In the genomic region with DNA sequence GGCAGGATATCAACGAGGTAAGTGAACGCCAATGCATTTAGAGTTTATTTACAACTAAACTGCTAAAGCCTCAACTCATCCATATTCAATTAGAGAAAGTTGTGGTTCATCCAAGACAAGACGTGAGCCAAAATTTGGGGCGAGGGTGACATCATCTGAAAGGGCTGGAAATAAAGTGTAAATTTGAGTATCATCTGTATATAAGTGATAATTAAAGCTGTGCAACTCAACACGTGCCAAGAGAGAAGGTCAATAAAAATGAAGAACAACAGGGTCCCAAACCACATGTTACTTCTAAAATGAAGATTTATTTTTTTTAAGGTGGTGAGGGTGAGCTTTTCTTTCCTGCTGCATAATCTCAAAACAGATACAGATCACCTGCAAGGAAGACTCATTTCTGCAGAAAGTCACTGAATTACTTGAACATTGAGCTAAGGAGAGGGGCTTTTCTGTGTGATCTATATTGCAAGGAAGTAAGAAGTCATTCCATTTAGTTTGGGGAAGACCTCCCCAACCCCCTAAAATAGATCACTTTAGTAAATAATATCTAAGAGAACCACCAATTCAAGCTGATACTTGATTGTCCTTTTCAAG, we compare ENCODE assay signal across 16 cellular contexts.
DNase-seq lines count a peak whose midpoint lies in the region; ATAC-seq and TF ChIP-seq lines count a peak whose summit lies in the region.
"Had no signal": no experiment of that assay in that cellular context is flagged by ENCODE, and none has a peak within 500 bp of the region (broad histone marks: within the 10 kb centered on the region; RNA-seq: fewer than 3 reads in every experiment).

No MANE protein-coding gene starts in this region.

- H3F3A ChIP-seq in GM23248 (ENCODE audit: insufficient read depth) (peaks cover 6% of the 10 kb centered on the region; the same call in 1 of the 2 replicates), MM.1S (ENCODE audit: insufficient read depth, low read length) (no peaks in the 10 kb centered on the region)

- CTCF ChIA-PET in naive thymus-derived CD4-positive, alpha-beta T cell (lab: Charles Lee) = interaction anchor here (0.6 to 1.0 kb wide), 3 partner anchors 16 to 56 kb away, joined by 3 read pairs; no protein-coding TSS in a partner anchor

- no peak overlapping the region for H3K27ac ChIP-seq in GM23248
- H3K27ac ChIP-seq in naive thymus-derived CD4-positive, alpha-beta T cell (ENCODE audit: low read depth, low read length) = no peak overlapping the region
- H3K27ac ChIP-seq in MM.1S (ENCODE audit: low read length) = no peak overlapping the region
- H3K27ac ChIP-seq: PC-9, upper lobe of right lung had no signal

- in situ Hi-C loops in GM23248 (cut with MboI) = loop anchor here (10.0 kb wide), 1 partner anchor 326 kb away; no protein-coding TSS in a partner anchor

- H3K4me1 ChIP-seq in GM23248 (ENCODE audit: insufficient read depth) = peaks cover 11% of the 10 kb centered on the region
- H3K4me1 ChIP-seq in naive thymus-derived CD4-positive, alpha-beta T cell (ENCODE audit: control insufficient read depth in 2 of 2, insufficient read depth in 2 of 2, low read length in 2 of 2) = peaks cover 10% of the 10 kb centered on the region in 2 donors
- H3K4me1 ChIP-seq in MM.1S (ENCODE audit: low read length) = no peaks in the 10 kb centered on the region
- H3K4me1 ChIP-seq: upper lobe of right lung had no signal

- 45 to 55% methylated on average over 5 of the region's 5 CpGs for WGBS in GM23248 (ENCODE audit: low coverage in 1 of 2, low lambda C conversion rate in 2 of 2, missing lambda C conversion rate in 2 of 2), 2 experiments

- H3K9ac ChIP-seq in GM23248 (no peak overlapping the region), MM.1S (ENCODE audit: low read length) (no peak overlapping the region)

- H2AFZ ChIP-seq in GM23248 = peak overlapping the region; percentile 28; the same call in 1 of the 2 replicates
- H2AFZ ChIP-seq in MM.1S (ENCODE audit: low read length) = no peak overlapping the region
- H2AFZ ChIP-seq: PC-9 had no signal

- H3K9me2 ChIP-seq in GM23248 (ENCODE audit: insufficient read depth) (no peaks in the 10 kb centered on the region), MM.1S (replicated peaks; ENCODE audit: insufficient read depth, low read length) (no peaks in the 10 kb centered on the region)

- H3K4me2 ChIP-seq in GM23248 (ENCODE audit: unreplicated experiment) = no peak overlapping the region
- no peak overlapping the region for H3K4me2 ChIP-seq in MM.1S (ENCODE audit: low read depth, low read length)
- H3K4me2 ChIP-seq: PC-9 had no signal

- peak; percentile 34 to 55 for DNase-seq in activated CD4-positive, alpha-beta T cell treated with anti-CD3 and anti-CD28 coated beads, Interleukin-2, amount 50 U/mL, for 48 hours
- DNase-seq in activated CD4-positive, alpha-beta T cell treated with anti-CD3 and anti-CD28 coated beads for 1 hour = no peak
- DNase-seq in GM23248 = no peak
- peak; percentile 63 to 72 for DNase-seq in activated T-cell treated with anti-CD3 and anti-CD28 coated beads, Interleukin-2, amount 50 U/mL, for 72 hours
- DNase-seq in naive thymus-derived CD4-positive, alpha-beta T cell = peak in 1 of 9 donors; percentile 9
- no peak for DNase-seq in MM.1S
- no peak for DNase-seq in NCI-H1930 (lab: John Stamatoyannopoulos, UW)
- DNase-seq: activated effector memory CD4-positive, alpha-beta T cell treated with Interleukin-2 at 50 U/mL for 16 hours; NCI-H187; PC-9; SHP77 treated with DMSO at 0.1 percent for 48 hours; SW 1271; upper lobe of right lung had no signal

- no peaks in the 10 kb centered on the region for H3K27me3 Mint-ChIP-seq in activated T-cell treated with anti-CD3 and anti-CD28 coated beads, Interleukin-2, amount 50 U/mL, for 72 hours (ENCODE audit: low read depth)
- H3K27me3 Mint-ChIP-seq in naive thymus-derived CD4-positive, alpha-beta T cell = no peaks in the 10 kb centered on the region
- H3K27me3 Mint-ChIP-seq: progenitor cell of endocrine pancreas had no signal

- H4K20me1 ChIP-seq in GM23248 (ENCODE audit: insufficient read depth) (no peaks in the 10 kb centered on the region), MM.1S (ENCODE audit: insufficient read depth, low read length) (no peaks in the 10 kb centered on the region)

- H3K4me3 Mint-ChIP-seq in activated T-cell treated with anti-CD3 and anti-CD28 coated beads, Interleukin-2, amount 50 U/mL, for 72 hours = peak overlapping the region; percentile 65 to 76
- H3K4me3 Mint-ChIP-seq in naive thymus-derived CD4-positive, alpha-beta T cell = peak overlapping the region in 6 of 10 donors; percentile 9 to 41 (median 32)

- H3K36me3 Mint-ChIP-seq in activated T-cell treated with anti-CD3 and anti-CD28 coated beads, Interleukin-2, amount 50 U/mL, for 72 hours (ENCODE audit: insufficient read depth in 2 of 2) = peaks cover 11 to 28% of the 10 kb centered on the region in 2 donors
- H3K36me3 Mint-ChIP-seq in naive thymus-derived CD4-positive, alpha-beta T cell = peaks cover 0 to 15% (median 7%) of the 10 kb centered on the region in 5 donors

- H3K27me3 ChIP-seq in GM23248 (replicated peaks; ENCODE audit: insufficient read depth) = no peaks in the 10 kb centered on the region
- H3K27me3 ChIP-seq in naive thymus-derived CD4-positive, alpha-beta T cell (ENCODE audit: control insufficient read depth in 2 of 2, insufficient read depth in 2 of 2, low read length in 2 of 2) = no peaks in the 10 kb centered on the region
- H3K27me3 ChIP-seq in MM.1S (replicated peaks; ENCODE audit: insufficient read depth, low read length) = no peaks in the 10 kb centered on the region
- H3K27me3 ChIP-seq: upper lobe of right lung had no signal

- peak overlapping the region; percentile 95 for H3K27ac Mint-ChIP-seq in activated T-cell treated with anti-CD3 and anti-CD28 coated beads, Interleukin-2, amount 50 U/mL, for 72 hours
- H3K27ac Mint-ChIP-seq in naive thymus-derived CD4-positive, alpha-beta T cell = peak overlapping the region in 4 of 9 donors; percentile 21 to 64 (median 50)
- H3K27ac Mint-ChIP-seq: progenitor cell of endocrine pancreas had no signal

- H3K36me3 ChIP-seq in GM23248 (ENCODE audit: low read depth) = no peaks in the 10 kb centered on the region
- no peaks in the 10 kb centered on the region for H3K36me3 ChIP-seq in naive thymus-derived CD4-positive, alpha-beta T cell (ENCODE audit: control insufficient read depth in 2 of 3, insufficient read depth in 3 of 3, low read length in 3 of 3)
- H3K36me3 ChIP-seq in MM.1S (replicated peaks; ENCODE audit: insufficient read depth, low read length) = no peaks in the 10 kb centered on the region
- H3K36me3 ChIP-seq: upper lobe of right lung had no signal

- TF ChIP-seq CTCF in MM.1S (IDR thresholded peaks at IDR 0.05; ENCODE audit: low read length) = no peak

- peak; percentile 75 to 81 for ATAC-seq in activated T-cell treated with anti-CD3 and anti-CD28 coated beads, Interleukin-2, amount 50 U/mL, for 72 hours (replicated peaks in 1 of 2)
- no peak for ATAC-seq in naive thymus-derived CD4-positive, alpha-beta T cell
- no peak for ATAC-seq in GM18519 (IDR thresholded peaks at IDR 0.05; ENCODE audit: low FRiP score, unreplicated experiment)
- ATAC-seq: upper lobe of right lung had no signal

- intact Hi-C loops in naive thymus-derived CD4-positive, alpha-beta T cell (cut with micrococcal nuclease) = loop anchor here in 1 of 2 donors (2.0 kb wide), 1 partner anchor 30 kb away; no protein-coding TSS in a partner anchor

- H3K79me2 ChIP-seq in GM23248 (ENCODE audit: insufficient read depth) (no peaks in the 10 kb centered on the region), MM.1S (ENCODE audit: low read length) (no peaks in the 10 kb centered on the region)

- H3K9me3 Mint-ChIP-seq in activated T-cell treated with anti-CD3 and anti-CD28 coated beads, Interleukin-2, amount 50 U/mL, for 72 hours = peaks cover 11 to 14% of the 10 kb centered on the region in 2 donors
- H3K9me3 Mint-ChIP-seq in naive thymus-derived CD4-positive, alpha-beta T cell = peaks cover 2 to 24% (median 6%) of the 10 kb centered on the region in 11 donors

- peaks cover 78% of the 10 kb centered on the region for H3K4me1 Mint-ChIP-seq in activated T-cell treated with anti-CD3 and anti-CD28 coated beads, Interleukin-2, amount 50 U/mL, for 72 hours (ENCODE audit: low read depth)
- peaks cover 14 to 43% (median 26%) of the 10 kb centered on the region in 7 donors for H3K4me1 Mint-ChIP-seq in naive thymus-derived CD4-positive, alpha-beta T cell

- H3K4me3 ChIP-seq in GM23248 (no peak overlapping the region), MM.1S (ENCODE audit: low read length) (no peak overlapping the region)
- H3K4me3 ChIP-seq in naive thymus-derived CD4-positive, alpha-beta T cell (ENCODE audit: low read length) = no peak overlapping the region
- H3K4me3 ChIP-seq: lung, PC-9, upper lobe of right lung had no signal

- H3K9me3 ChIP-seq in GM23248 (ENCODE audit: low read depth) (no peaks in the 10 kb centered on the region), MM.1S (replicated peaks; ENCODE audit: insufficient read depth, low read length) (no peaks in the 10 kb centered on the region)
- H3K9me3 ChIP-seq in naive thymus-derived CD4-positive, alpha-beta T cell (ENCODE audit: control insufficient read depth in 2 of 3, low read length in 3 of 3) = no peaks in the 10 kb centered on the region
- H3K9me3 ChIP-seq: upper lobe of right lung had no signal

- POLR2A ChIA-PET in naive thymus-derived CD4-positive, alpha-beta T cell (lab: Charles Lee) = interaction anchor here (0.7 to 1.4 kb wide), 6 partner anchors 14 to 306 kb away, joined by 3 to 7 read pairs (median 3); no protein-coding TSS in a partner anchor

Comparison
In these comparisons a context has a peak if more than half of its experiments do, and no peak if none do; other contexts are left out.
1. DNase-seq: peak in activated CD4-positive, alpha-beta T cell treated with anti-CD3 and anti-CD28 coated beads, Interleukin-2, amount 50 U/mL, for 48 hours (2 of 2) and activated T-cell treated with anti-CD3 and anti-CD28 coated beads, Interleukin-2, amount 50 U/mL, for 72 hours (2 of 2); none in activated CD4-positive, alpha-beta T cell treated with anti-CD3 and anti-CD28 coated beads for 1 hour (single experiment), GM23248 (single experiment), MM.1S (single experiment) and NCI-H1930 (0 of 2).
2. ATAC-seq: peak in activated T-cell treated with anti-CD3 and anti-CD28 coated beads, Interleukin-2, amount 50 U/mL, for 72 hours (2 of 2); none in naive thymus-derived CD4-positive, alpha-beta T cell (single experiment) and GM18519 (single experiment).